Comparison of ENCODE assay signal across 8 cellular contexts in genomic region chr6:34697544-34697836, GRCh38. TPM values are rescaled to one million over a fixed set of nuclear protein-coding genes. Genes with fewer than 3 reads are reported as not detected.
DNase-seq lines count a peak whose midpoint lies in the region; ATAC-seq and TF ChIP-seq lines count a peak whose summit lies in the region.

No MANE protein-coding gene starts in this region.

- peaks cover 2% of the 10 kb centered on the region for H3K79me1 ChIP-seq in mesenchymal stem cell (replicated peaks; ENCODE audit: low read length, poor library complexity, severe bottlenecking)

- H3K4me2 ChIP-seq in mesenchymal stem cell (ENCODE audit: low read length, poor library complexity, severe bottlenecking): no peak overlapping the region

- peaks cover 49% of the 10 kb centered on the region for H3K4me1 ChIP-seq in left ventricle myocardium inferior
- peaks cover 4% of the 10 kb centered on the region for H3K4me1 ChIP-seq in mesenchymal stem cell (ENCODE audit: control insufficient read depth, insufficient read depth, low read depth, low read length)
- no peaks in the 10 kb centered on the region for H3K4me1 ChIP-seq in uterus

- no peak overlapping the region for H2BK15ac ChIP-seq in mesenchymal stem cell (ENCODE audit: low read depth, poor library complexity, severe bottlenecking)

- H2BK120ac ChIP-seq in mesenchymal stem cell (ENCODE audit: low read depth, low read length): no peak overlapping the region

- H3K27me3 ChIP-seq in left ventricle myocardium inferior (ENCODE audit: low read depth) (no peaks in the 10 kb centered on the region), mesenchymal stem cell (ENCODE audit: control insufficient read depth in 1 of 2, insufficient read depth in 1 of 2, low read length in 2 of 2) (no peaks in the 10 kb centered on the region), uterus (no peaks in the 10 kb centered on the region)

- H4K8ac ChIP-seq in mesenchymal stem cell (ENCODE audit: low read length): no peak overlapping the region

- TF ChIP-seq CTCF in left ventricle myocardium inferior (IDR thresholded peaks at IDR 0.05; ENCODE audit: borderline replicate concordance) (no peak), astrocyte of the cerebellum (IDR thresholded peaks at IDR 0.05; ENCODE audit: low read depth, low read length, missing control alignments) (no peak), uterus (IDR thresholded peaks at IDR 0.05) (no peak)

- H3K14ac ChIP-seq in mesenchymal stem cell (ENCODE audit: low read length in 2 of 2): no peak overlapping the region

- no peak overlapping the region for H2AFZ ChIP-seq in mesenchymal stem cell (ENCODE audit: low read depth, low read length)

- no peak overlapping the region for H2BK12ac ChIP-seq in mesenchymal stem cell (ENCODE audit: low read length in 2 of 2)

- H2BK5ac ChIP-seq in mesenchymal stem cell (ENCODE audit: low read depth, low read length, poor library complexity, severe bottlenecking): no peak overlapping the region

- H3K36me3 ChIP-seq in left ventricle myocardium inferior (no peaks in the 10 kb centered on the region), mesenchymal stem cell (ENCODE audit: control insufficient read depth in 1 of 2, insufficient read depth in 2 of 2, low read depth in 1 of 2, low read length in 2 of 2) (no peaks in the 10 kb centered on the region), uterus (no peaks in the 10 kb centered on the region)

- no peak overlapping the region for H4K91ac ChIP-seq in mesenchymal stem cell (ENCODE audit: low read length)

- H3K9me3 ChIP-seq in left ventricle myocardium inferior (replicated peaks): no peaks in the 10 kb centered on the region
- H3K9me3 ChIP-seq in mesenchymal stem cell (ENCODE audit: control insufficient read depth, low read length): no peaks in the 10 kb centered on the region
- no peaks in the 10 kb centered on the region for H3K9me3 ChIP-seq in uterus

- H3K27ac ChIP-seq in left ventricle myocardium inferior (replicated peaks): peak overlapping the region; percentile 97
- no peak overlapping the region for H3K27ac ChIP-seq in mesenchymal stem cell (ENCODE audit: low read length, poor library complexity, severe bottlenecking)
- H3K27ac ChIP-seq in uterus: peak overlapping the region; percentile 91 to 97

- intact Hi-C loops in left ventricle myocardium inferior (cut with micrococcal nuclease): no loop called here
- intact Hi-C loops in left cardiac atrium (cut with DNase I): loop anchor here in 1 of 2 donors (2.0 kb wide), 1 partner anchor 59 kb away; the partner anchor contains the start of gene SNRPC
- intact Hi-C loops in uterus (cut with DNase I; ENCODE audit: low total_unique reads): no loop called here

- H3K18ac ChIP-seq in mesenchymal stem cell (ENCODE audit: low read depth in 1 of 2, low read length in 2 of 2): no peak overlapping the region

- peak overlapping the region; percentile 85 for H3K9ac ChIP-seq in mesenchymal stem cell (ENCODE audit: low read length)

- WGBS in mesenchymal stem cell: 96% methylated on average over 3 of the region's 5 CpGs

- ATAC-seq in left cardiac atrium (no peak), GM21367 (IDR thresholded peaks at IDR 0.05; ENCODE audit: unreplicated experiment) (no peak), HG02938 (IDR thresholded peaks at IDR 0.05; ENCODE audit: unreplicated experiment) (no peak)

- in situ Hi-C loops in astrocyte of the cerebellum (cut with HindIII; ENCODE audit: low sequenced_read_pairs): no loop called here

- no peak overlapping the region for H3K4ac ChIP-seq in mesenchymal stem cell (ENCODE audit: low read depth in 1 of 2, low read length in 2 of 2)

- no peak for TF ChIP-seq POLR2A in uterus (IDR thresholded peaks at IDR 0.05)

- peak overlapping the region; percentile 98 for H3K4me3 ChIP-seq in left ventricle myocardium inferior
- H3K4me3 ChIP-seq in astrocyte of the cerebellum (ENCODE audit: low read depth, low read length): peak overlapping the region; percentile 97
- H3K4me3 ChIP-seq in mesenchymal stem cell (ENCODE audit: insufficient read depth in 1 of 2, low read depth in 1 of 2, low read length in 2 of 2): peak overlapping the region in 1 of 2 experiments; percentile 86
- H3K4me3 ChIP-seq in uterus: peak overlapping the region; percentile 80 to 84

- H3K23ac ChIP-seq in mesenchymal stem cell (ENCODE audit: low read length in 2 of 2): no peak overlapping the region

- no peak overlapping the region for H2AK5ac ChIP-seq in mesenchymal stem cell (ENCODE audit: low read length, severe bottlenecking)

- DNase-seq in left ventricle myocardium inferior (no peak), left cardiac atrium (no peak), astrocyte of the cerebellum (ENCODE audit: low read depth) (no peak), mesenchymal stem cell (no peak), uterus (no peak), islet precursor cell (no peak)

RNA-seq across cellular contexts. Expression of gene ILRUN, which starts 0.9 kb away (rescaled TPM):
- total RNA-seq in left ventricle myocardium inferior: 132 TPM
- 100 to 1,000 TPM; 102 to 104 TPM for total RNA-seq in left cardiac atrium
- polyA plus RNA-seq in mesenchymal stem cell (2013, experiment 1 of 2): 36.6 TPM
- polyA plus RNA-seq in mesenchymal stem cell (2013, experiment 2 of 2): 37.6 TPM
- total RNA-seq in uterus: 10 to 100 TPM in 3 of 4 donors, 1 to 10 TPM in 1; 9.0 to 70.8 (median 35.0) TPM

RNA-seq across cellular contexts. Expression of gene SNRPC, which starts 59.8 kb away (rescaled TPM):
- 159 TPM for total RNA-seq in left ventricle myocardium inferior
- 10 to 100 TPM; 87.6 to 91.1 TPM for total RNA-seq in left cardiac atrium
- polyA plus RNA-seq in mesenchymal stem cell (2013, experiment 1 of 2): 147 TPM
- 153 TPM for polyA plus RNA-seq in mesenchymal stem cell (2013, experiment 2 of 2)
- total RNA-seq in uterus: 10 to 100 TPM; 26.0 to 95.3 (median 55.6) TPM
